Comparison of ENCODE assay signal across 8 cellular contexts in the genomic region with DNA sequence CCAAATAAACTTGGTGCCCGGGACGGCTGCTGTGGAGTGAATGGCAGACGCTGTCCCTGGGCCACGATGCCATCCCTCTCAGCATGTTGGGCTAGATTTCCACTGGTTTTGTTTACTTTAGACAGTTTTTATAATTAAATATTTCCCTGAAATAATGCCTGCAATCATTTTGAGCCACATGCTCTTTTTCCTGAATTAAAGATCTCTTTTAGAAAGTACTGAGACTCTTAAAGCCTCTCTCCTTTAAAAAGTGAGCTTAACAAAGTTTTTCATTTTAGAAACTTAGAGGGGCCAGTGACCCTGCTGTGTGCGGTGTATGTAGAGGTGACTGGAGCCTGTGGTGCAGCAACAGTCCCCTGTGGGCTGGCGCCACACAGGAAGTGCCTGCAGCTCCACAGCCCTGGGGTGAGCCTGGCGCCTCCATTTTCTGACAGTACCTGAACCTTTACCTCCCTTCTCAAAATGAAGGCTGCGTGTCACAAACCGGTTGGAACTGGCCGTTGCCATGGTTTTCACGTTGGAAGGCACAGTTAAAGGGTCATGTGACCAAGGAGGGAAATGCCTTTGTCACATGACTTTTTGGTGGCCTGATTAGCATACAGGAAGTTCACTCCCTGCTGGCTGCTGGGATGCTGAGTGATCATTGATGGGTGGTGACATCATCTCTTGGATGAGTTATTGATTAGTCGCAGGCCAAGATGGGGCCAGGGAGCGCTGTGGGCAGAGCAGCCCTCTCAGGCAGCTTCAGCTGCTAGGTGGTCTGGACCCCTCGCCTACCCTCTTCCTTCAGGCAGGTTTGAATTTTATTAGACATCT. TPM values are rescaled to one million over a fixed set of nuclear protein-coding genes. Genes with fewer than 3 reads are reported as not detected.
DNase-seq lines count a peak whose midpoint lies in the region.

No MANE protein-coding gene starts in this region.

- peaks cover 16% of the 10 kb centered on the region for H3K36me3 ChIP-seq in H7 (replicated peaks; ENCODE audit: control insufficient read depth, insufficient read depth, low read length)

- H3K27me3 ChIP-seq in H7 (ENCODE audit: control insufficient read depth, insufficient read depth, low read length): no peaks in the 10 kb centered on the region

- no peak overlapping the region for H3K4me3 ChIP-seq in H7 (ENCODE audit: insufficient read depth, low read depth, low read length)

- peak; percentile 96 for DNase-seq in ELF-1 (ENCODE audit: low read depth, low spot score)
- peak; percentile 89 for DNase-seq in H7
- DNase-seq in NCI-H1417 (lab: John Stamatoyannopoulos, UW): peak in 2 of 3 experiments; percentile 77 to 89
- peak; percentile 90 for DNase-seq in activated CD4-positive, CD25-positive, alpha-beta regulatory T cell treated with anti-CD3 and anti-CD28 coated beads, Interleukin-2, amount 50 U/mL, for 16 hours (ENCODE audit: low read depth, low spot score)
- DNase-seq in central memory CD4-positive, alpha-beta T cell: peak; percentile 96
- DNase-seq in islet precursor cell: peak; percentile 95
- peak; percentile 58 to 74 for DNase-seq in stimulated activated CD4-positive, alpha-beta T cell treated with anti-CD3 and anti-CD28 coated beads, Interleukin-15, amount 100 ng/mL, for 1 hour (ENCODE audit: low read depth in 1 of 2, low spot score in 1 of 2)
- no peak for DNase-seq in middle frontal gyrus (ENCODE audit: extremely low spot score, low spot score)

RNA-seq across cellular contexts. Expression of a gene that starts 26.3 kb away (rescaled TPM):
- total RNA-seq in H7 (2014; rRNA removed; shearing (Covaris generic)): 4.7 and 9.8 TPM in 2 replicates

RNA-seq across cellular contexts. Expression of a gene that starts 26.9 kb away (rescaled TPM):
- 249 and 291 TPM in 2 replicates for total RNA-seq in H7 (2014; rRNA removed; shearing (Covaris generic))

RNA-seq across cellular contexts. Expression of a gene that starts 39.6 kb away (rescaled TPM):
- total RNA-seq in H7 (2014; rRNA removed; shearing (Covaris generic)): 0.74 and 1.2 TPM in 2 replicates

RNA-seq across cellular contexts. Expression of a gene that starts 49.0 kb away (rescaled TPM):
- 4.4 and 7.0 TPM in 2 replicates for total RNA-seq in H7 (2014; rRNA removed; shearing (Covaris generic))
